Comparison of ENCODE assay signal across 9 cellular contexts in the genomic region with DNA sequence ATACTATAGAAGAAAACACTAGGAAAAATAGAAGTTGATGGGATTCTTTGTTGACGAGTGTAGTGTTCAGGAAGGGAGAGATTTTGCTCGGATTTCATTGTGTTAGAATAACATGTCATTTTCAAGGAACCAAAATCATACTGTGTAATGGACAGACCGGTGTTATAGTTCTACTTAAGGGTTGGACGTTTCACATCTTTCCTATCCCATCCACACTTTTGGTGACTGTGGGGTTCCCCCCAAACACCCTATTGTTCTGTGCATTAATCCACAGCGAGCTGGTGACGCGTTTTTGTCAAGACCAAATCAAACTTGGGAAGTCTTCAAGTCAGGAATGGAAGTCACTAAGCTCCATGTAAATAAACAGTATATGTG. TPM values are rescaled to one million over a fixed set of nuclear protein-coding genes. Genes with fewer than 3 reads are reported as not detected.
DNase-seq lines count a peak whose midpoint lies in the region; ATAC-seq, FAIRE-seq and TF ChIP-seq lines count a peak whose summit lies in the region.
"Had no signal": no experiment of that assay in that cellular context is flagged by ENCODE, and none has a peak within 500 bp of the region (broad histone marks: within the 10 kb centered on the region; RNA-seq: fewer than 3 reads in every experiment).

No MANE protein-coding gene starts in this region.

- H3K4me3 ChIP-seq in ACC112 (ENCODE audit: low read depth, low read length), result peak overlapping the region; percentile 82
- H3K4me3 ChIP-seq in coronary artery, result peak overlapping the region; percentile 68
- no peak overlapping the region for H3K4me3 ChIP-seq in lower leg skin (ENCODE audit: low read depth, poor library complexity, severe bottlenecking)

- H3K27ac ChIP-seq in ACC112 (ENCODE audit: low read depth, low read length) (no peak overlapping the region), coronary artery (no peak overlapping the region)
- H3K27ac ChIP-seq: RWPE1 had no signal

- intact Hi-C loops in lower leg skin (cut with DNase I; ENCODE audit: low total_unique reads), result no loop called here

- H3K4me1 ChIP-seq in ACC112 (ENCODE audit: control insufficient read depth, insufficient read depth, low read length, unreplicated experiment), result no peaks in the 10 kb centered on the region

- DNase-seq in coronary artery (ENCODE audit: low spot score), result no peak
- DNase-seq in naive B cell, result no peak
- DNase-seq in lower leg skin (ENCODE audit: low spot score in 2 of 2), result no peak
- no peak for DNase-seq in frontal cortex (ENCODE audit: low spot score in 2 of 2)
- DNase-seq in middle frontal gyrus (ENCODE audit: extremely low spot score, low spot score), result no peak
- DNase-seq in left lobe of liver (ENCODE audit: low spot score), result no peak

- H3K36me3 Mint-ChIP-seq in IgD-negative memory B cell (no peaks in the 10 kb centered on the region), naive B cell (peaks cover 0 to 8% of the 10 kb centered on the region in 2 donors)

- 29 to 40% methylated on average over 7 of the region's 7 CpGs for WGBS in lower leg skin, 2 donors

- no peak for ATAC-seq in naive B cell (ENCODE audit: low read depth in 2 of 2)
- ATAC-seq in left lobe of liver, result no peak

- H3K36me3 ChIP-seq in ACC112 (ENCODE audit: insufficient read depth, low read length), result no peaks in the 10 kb centered on the region

- TF ChIP-seq CTCF in coronary artery (IDR thresholded peaks at IDR 0.05) (no peak), lower leg skin (IDR thresholded peaks at IDR 0.05) (no peak)

- peak overlapping the region; percentile 1 to 84 (median 78) for H3K27ac Mint-ChIP-seq in IgD-negative memory B cell
- H3K27ac Mint-ChIP-seq in naive B cell, result peak overlapping the region in 3 of 6 donors; percentile 8 to 94 (median 93)

- H3K27me3 Mint-ChIP-seq in IgD-negative memory B cell, result peaks cover 54% of the 10 kb centered on the region
- H3K27me3 Mint-ChIP-seq in naive B cell, result peaks cover 48 to 70% (median 48%) of the 10 kb centered on the region in 3 donors

- peaks cover 59% of the 10 kb centered on the region for H3K27me3 ChIP-seq in ACC112 (ENCODE audit: insufficient read depth, low read length)

- no peaks in the 10 kb centered on the region for H3K79me2 ChIP-seq in ACC112 (ENCODE audit: control insufficient read depth, insufficient read depth, low read length, unreplicated experiment)

- H3K4me1 Mint-ChIP-seq in IgD-negative memory B cell (peaks cover 7 to 18% (median 16%) of the 10 kb centered on the region in 3 donors), naive B cell (peaks cover 14 to 22% (median 20%) of the 10 kb centered on the region in 3 donors)

- peak overlapping the region; percentile 28 for H2AFZ ChIP-seq in ACC112 (ENCODE audit: low read length, unreplicated experiment)

- no peak for FAIRE-seq in frontal cortex (lab: Jason Lieb, UNC)

- peaks cover 0 to 3% (median 2%) of the 10 kb centered on the region in 3 donors for H3K9me3 Mint-ChIP-seq in IgD-negative memory B cell
- H3K9me3 Mint-ChIP-seq in naive B cell, result peaks cover 0 to 25% (median 10%) of the 10 kb centered on the region in 7 donors

- H3K4me3 Mint-ChIP-seq in IgD-negative memory B cell, result peak overlapping the region; percentile 30 to 88 (median 76)
- peak overlapping the region; percentile 59 to 93 (median 80) for H3K4me3 Mint-ChIP-seq in naive B cell

- no peak for TF ChIP-seq POLR2A in lower leg skin (IDR thresholded peaks at IDR 0.05)

RNA-seq across cellular contexts. Expression of gene TRIM27, which starts 43.3 kb away (rescaled TPM):
- polyA plus RNA-seq in IgD-negative memory B cell (60.1 TPM), naive B cell (ENCODE audit: low read depth in 6 of 6) (10 to 100 TPM; 39.8 to 67.0 (median 54.1) TPM)
- total RNA-seq in lower leg skin (10 to 100 TPM; 32.2 to 38.9 (median 35.6) TPM), frontal cortex (75.8 TPM), left lobe of liver (34.3 TPM)
